Comparison of ENCODE assay signal across 1 cellular context in genomic region chr4:99586322-99586721, GRCh38.
TF ChIP-seq lines count a peak whose summit lies in the region.

No MANE protein-coding gene starts in this region.

TF ChIP-seq in GM23338, 12 proteins besides CTCF, POLR2A, EP300 and RAD21 (continued from another document):
- TF ChIP-seq ZNF462 (CRISPR knock-in tag; IDR thresholded peaks at IDR 0.05) (no peak), POLR2AphosphoS5 (IDR thresholded peaks at IDR 0.05; ENCODE audit: low read depth) (no peak), REST (IDR thresholded peaks at IDR 0.05; ENCODE audit: unreplicated experiment) (no peak), ZNF331 (CRISPR knock-in tag; IDR thresholded peaks at IDR 0.05; ENCODE audit: low read depth) (no peak), ZNF114 (CRISPR knock-in tag; IDR thresholded peaks at IDR 0.05) (no peak), CREB1 (CRISPR knock-in tag; IDR thresholded peaks at IDR 0.05; ENCODE audit: low read depth) (no peak), STAT1 (IDR thresholded peaks at IDR 0.05; ENCODE audit: unreplicated experiment) (no peak), EZH2 (IDR thresholded peaks at IDR 0.05; ENCODE audit: low read depth, unreplicated experiment) (no peak), EZH2phosphoT487 (IDR thresholded peaks at IDR 0.05; ENCODE audit: unreplicated experiment) (no peak), NANOG (IDR thresholded peaks at IDR 0.05; ENCODE audit: borderline replicate concordance) (no peak)
